Comparison of ENCODE assay signal across 1 cellular context in genomic region chr20:1839576-1840320, GRCh38. TPM values are rescaled to one million over a fixed set of nuclear protein-coding genes. Genes with fewer than 3 reads are reported as not detected.
"Had no signal": no experiment of that assay in that cellular context is flagged by ENCODE, and none has a peak within 500 bp of the region (broad histone marks: within the 10 kb centered on the region; RNA-seq: fewer than 3 reads in every experiment).

No MANE protein-coding gene starts in this region.

RNA-seq across cellular contexts. Expression of gene SIRPA, which starts 55.5 kb away (rescaled TPM):
- total RNA-seq: activated T-helper 1 cell treated with anti-CD3 and anti-CD28 coated beads, Interleukin-12 subunit alpha, Interleukin-12 subunit beta, Interleukin-2, Interleukin-4 antibody, amounts not matched to agents 30 ng/mL and 10 ng/mL and 1 ng/mL, durations not matched to agents 14 hours and 24 hours and 36 hours had no signal
